In the genomic region with DNA sequence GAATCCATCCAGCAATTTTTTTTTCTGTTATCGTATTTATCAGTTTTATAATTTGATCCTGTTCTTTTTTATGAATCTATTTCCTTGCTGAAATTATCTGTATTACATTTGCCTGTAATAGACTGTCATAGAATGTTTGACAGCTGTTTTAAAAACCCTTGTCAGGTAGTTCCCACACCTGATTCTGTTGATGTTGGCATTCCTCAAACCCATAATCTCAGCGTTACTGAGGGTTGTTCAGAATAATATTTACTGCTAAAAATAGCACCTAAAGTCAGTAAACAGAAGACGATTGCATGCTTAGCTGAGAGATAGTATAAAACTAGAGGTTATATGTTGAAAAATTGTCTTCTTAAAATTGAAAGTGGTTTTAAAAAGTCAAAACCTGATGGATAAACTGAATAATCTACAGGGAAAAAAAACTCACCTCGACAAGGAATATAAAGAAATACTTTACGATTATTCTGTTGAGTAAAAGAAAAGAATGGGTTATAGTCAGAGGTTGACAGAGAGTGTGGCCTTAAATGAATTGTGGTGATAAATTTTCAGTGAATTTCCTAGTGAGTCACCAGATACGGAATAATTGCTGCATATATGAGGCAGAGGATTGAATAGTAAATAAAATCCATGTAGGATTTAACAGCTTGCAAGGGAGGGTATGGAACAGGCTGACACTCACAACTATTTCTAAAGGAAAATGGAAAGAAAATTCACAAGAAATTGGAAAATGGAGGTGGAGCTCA, we compare ENCODE assay signal across 21 cellular contexts.
DNase-seq lines count a peak whose midpoint lies in the region; ATAC-seq, FAIRE-seq and TF ChIP-seq lines count a peak whose summit lies in the region.
"Had no signal": no experiment of that assay in that cellular context is flagged by ENCODE, and none has a peak within 500 bp of the region (broad histone marks: within the 10 kb centered on the region; RNA-seq: fewer than 3 reads in every experiment).

No MANE protein-coding gene starts in this region.

- BruUV-seq in IMR-90 (replicated peaks; lab: Mats Ljungman, UMichigan) = no TSS peak

- H3K18ac ChIP-seq in IMR-90 (ENCODE audit: low read depth, low read length) = no peak overlapping the region; the same call in 1 of the 2 replicates

- TF ChIP-seq RAD21 in IMR-90 (IDR thresholded peaks at IDR 0.05; ENCODE audit: low read length) = no peak

- peak; percentile 73 for FAIRE-seq in astrocyte (lab: Jason Lieb, UNC)
- FAIRE-seq in pancreas (lab: Jason Lieb, UNC) = no peak
- FAIRE-seq: GM12878, GM18507 had no signal

- no peak overlapping the region for H3K14ac ChIP-seq in IMR-90 (replicated peaks; ENCODE audit: low read depth, low read length)

- H3K4ac ChIP-seq in IMR-90 (ENCODE audit: low read depth, low read length) = no peak overlapping the region

- H3K9me3 Mint-ChIP-seq in astrocyte (ENCODE audit: unreplicated experiment) = no peaks in the 10 kb centered on the region
- H3K9me3 Mint-ChIP-seq in naive thymus-derived CD4-positive, alpha-beta T cell = peaks cover 0 to 9% (median 1%) of the 10 kb centered on the region in 11 donors
- peaks cover 6% of the 10 kb centered on the region for H3K9me3 Mint-ChIP-seq in CD4-positive, alpha-beta T cell
- H3K9me3 Mint-ChIP-seq: H9 had no signal

- CTCF ChIA-PET in IMR-90 (lab: Yijun Ruan, JAX) = no interaction called here
- CTCF ChIA-PET in naive thymus-derived CD4-positive, alpha-beta T cell (lab: Charles Lee) = no interaction called here
- CTCF ChIA-PET in CD4-positive, alpha-beta T cell (lab: Charles Lee) = no interaction called here

- no peak overlapping the region for H3K4me3 ChIP-seq in IMR-90 (ENCODE audit: insufficient read depth, low read depth, low read length)
- H3K4me3 ChIP-seq in astrocyte (ENCODE audit: insufficient read depth, low read depth, low read length) = no peak overlapping the region
- H3K4me3 ChIP-seq in pancreas = no peak overlapping the region
- no peak overlapping the region for H3K4me3 ChIP-seq in naive thymus-derived CD4-positive, alpha-beta T cell (ENCODE audit: low read length)
- H3K4me3 ChIP-seq: GM12878 had no signal

- 0 out of 2 replicates have a peak overlapping the region, but pooled peaks have one; percentile 8 for H2BK20ac ChIP-seq in IMR-90 (ENCODE audit: low read depth, low read length)

- H4K8ac ChIP-seq in IMR-90 (ENCODE audit: low read depth in 2 of 2, low read length in 2 of 2) = 0 out of 4 replicates have a peak overlapping the region, but pooled peaks of 1 of the 2 experiments have one; percentile 44

- DNase-seq in NCI-H2029 treated with DMSO at 0.1 percent for 48 hours (lab: John Stamatoyannopoulos, UW) = peak; percentile 8
- no peak for DNase-seq in NCI-H2029 (lab: John Stamatoyannopoulos, UW)
- DNase-seq in IMR-90 = no peak
- peak; percentile 56 for DNase-seq in astrocyte (ENCODE audit: low read depth)
- no peak for DNase-seq in pancreas
- DNase-seq in naive thymus-derived CD4-positive, alpha-beta T cell = no peak
- DNase-seq in CD4-positive, alpha-beta T cell = no peak
- DNase-seq in NCI-H128 (lab: John Stamatoyannopoulos, UW; ENCODE audit: unreplicated experiment) = no peak
- DNase-seq: C1 segment of cervical spinal cord; COR-L47; H9; MV-4-11; NCI-H1436; NCI-H2081 treated with DMSO at 0.1 percent for 48 hours; NCI-H2227 treated with DMSO at 0.1 percent for 48 hours; NCI-H526; NK-92 treated with Interleukin-12 subunit alpha and Interleukin-12 subunit beta, amount 100 ng/mL, for 24 hours; SHP77 had no signal

- no peak overlapping the region for H2AK5ac ChIP-seq in IMR-90 (ENCODE audit: low read depth, low read length)

- no peak overlapping the region for H3K56ac ChIP-seq in IMR-90 (ENCODE audit: extremely low read depth, insufficient read depth, low read length)

- TF ChIP-seq POLR2A in IMR-90 (IDR thresholded peaks at IDR 0.05; ENCODE audit: low read depth, low read length) = no peak

- H3K9ac ChIP-seq in IMR-90 (ENCODE audit: low read depth, low read length) (no peak overlapping the region), astrocyte (ENCODE audit: low read length) (no peak overlapping the region)

- no peak overlapping the region for H3K23ac ChIP-seq in IMR-90 (ENCODE audit: low read depth, low read length)

- H3K27ac ChIP-seq in IMR-90 (ENCODE audit: insufficient read depth, low read length) (no peak overlapping the region), astrocyte (ENCODE audit: low read depth, low read length) (no peak overlapping the region), pancreas (no peak overlapping the region)
- no peak overlapping the region for H3K27ac ChIP-seq in naive thymus-derived CD4-positive, alpha-beta T cell (ENCODE audit: low read depth, low read length)
- no peak overlapping the region for H3K27ac ChIP-seq in CD4-positive, alpha-beta T cell (ENCODE audit: low read depth, low read length)
- H3K27ac ChIP-seq: 22Rv1 had no signal

- H3K9me3 ChIP-seq in IMR-90 (ENCODE audit: control insufficient read depth, insufficient read depth, low read length) = no peaks in the 10 kb centered on the region
- no peaks in the 10 kb centered on the region for H3K9me3 ChIP-seq in astrocyte (ENCODE audit: insufficient read depth, low read depth, low read length)
- no peaks in the 10 kb centered on the region for H3K9me3 ChIP-seq in pancreas
- H3K9me3 ChIP-seq in naive thymus-derived CD4-positive, alpha-beta T cell (ENCODE audit: control insufficient read depth in 2 of 3, low read length in 3 of 3) = no peaks in the 10 kb centered on the region
- H3K9me3 ChIP-seq in CD4-positive, alpha-beta T cell (ENCODE audit: control insufficient read depth, low read length) = no peaks in the 10 kb centered on the region

- no peak overlapping the region for H4K91ac ChIP-seq in IMR-90 (ENCODE audit: insufficient read depth, low read depth, low read length)

- H3K4me1 ChIP-seq in IMR-90 (ENCODE audit: control insufficient read depth, insufficient read depth, low read length) (no peaks in the 10 kb centered on the region; the same call in 1 of the 2 replicates), astrocyte (ENCODE audit: insufficient read depth, low read length) (peaks cover 18% of the 10 kb centered on the region), pancreas (peaks cover 0 to 8% (median 0%) of the 10 kb centered on the region in 3 donors)
- H3K4me1 ChIP-seq in naive thymus-derived CD4-positive, alpha-beta T cell (ENCODE audit: control insufficient read depth in 2 of 2, insufficient read depth in 2 of 2, low read length in 2 of 2) = no peaks in the 10 kb centered on the region

- H3K4me1 Mint-ChIP-seq in astrocyte (ENCODE audit: low read depth, unreplicated experiment) = peaks cover 16% of the 10 kb centered on the region
- H3K4me1 Mint-ChIP-seq in naive thymus-derived CD4-positive, alpha-beta T cell = peaks cover 0 to 2% (median 0%) of the 10 kb centered on the region in 7 donors
- no peaks in the 10 kb centered on the region for H3K4me1 Mint-ChIP-seq in CD4-positive, alpha-beta T cell (ENCODE audit: low read depth)

- no peak overlapping the region for H2BK5ac ChIP-seq in IMR-90 (ENCODE audit: low read depth, low read length, poor library complexity, severe bottlenecking)

- no peak overlapping the region for H3K27ac Mint-ChIP-seq in astrocyte (ENCODE audit: unreplicated experiment)
- no peak overlapping the region for H3K27ac Mint-ChIP-seq in naive thymus-derived CD4-positive, alpha-beta T cell
- no peak overlapping the region for H3K27ac Mint-ChIP-seq in CD4-positive, alpha-beta T cell
- H3K27ac Mint-ChIP-seq: H9 had no signal

- H3K36me3 Mint-ChIP-seq in astrocyte (ENCODE audit: low read depth, unreplicated experiment) = no peaks in the 10 kb centered on the region
- H3K36me3 Mint-ChIP-seq in naive thymus-derived CD4-positive, alpha-beta T cell = no peaks in the 10 kb centered on the region
- no peaks in the 10 kb centered on the region for H3K36me3 Mint-ChIP-seq in CD4-positive, alpha-beta T cell (ENCODE audit: low read depth)

- in situ Hi-C loops in IMR-90 (cut with MboI; ENCODE audit: low sequenced_read_pairs) = no loop called here

- no CpG with 5 or more reads among the region's 6 CpGs for WGBS in IMR-90 (ENCODE audit: extremely low coverage in 2 of 2, insufficient read length in 1 of 2), 2 experiments
- WGBS in pancreas, 2 donors = 40% methylated on average over 6 of the region's 6 CpGs

- H3K27me3 Mint-ChIP-seq in astrocyte (ENCODE audit: low read depth, unreplicated experiment) = peaks cover under 1% of the 10 kb centered on the region
- H3K27me3 Mint-ChIP-seq in naive thymus-derived CD4-positive, alpha-beta T cell = no peaks in the 10 kb centered on the region
- H3K27me3 Mint-ChIP-seq in CD4-positive, alpha-beta T cell = no peaks in the 10 kb centered on the region

- no peaks in the 10 kb centered on the region for H3K27me3 ChIP-seq in IMR-90 (ENCODE audit: control insufficient read depth, insufficient read depth, low read length)
- H3K27me3 ChIP-seq in astrocyte (ENCODE audit: insufficient read depth, low read length) = no peaks in the 10 kb centered on the region
- H3K27me3 ChIP-seq in pancreas = no peaks in the 10 kb centered on the region
- H3K27me3 ChIP-seq in naive thymus-derived CD4-positive, alpha-beta T cell (ENCODE audit: control insufficient read depth in 2 of 2, insufficient read depth in 2 of 2, low read length in 2 of 2) = no peaks in the 10 kb centered on the region
- H3K27me3 ChIP-seq in CD4-positive, alpha-beta T cell (ENCODE audit: control insufficient read depth, insufficient read depth, low read length) = no peaks in the 10 kb centered on the region

- TF ChIP-seq CTCF in IMR-90 (conservative IDR thresholded peaks at IDR 0.05; ENCODE audit: low read depth, low read length) = no peak
- no peak for TF ChIP-seq CTCF in astrocyte (IDR thresholded peaks at IDR 0.05; ENCODE audit: insufficient read depth, low read depth, low read length)
- TF ChIP-seq CTCF in pancreas (IDR thresholded peaks at IDR 0.05) = no peak
- no peak for TF ChIP-seq CTCF in CD4-positive, alpha-beta T cell (IDR thresholded peaks at IDR 0.05)

- no peaks in the 10 kb centered on the region for H3K79me2 ChIP-seq in astrocyte (ENCODE audit: insufficient read depth, low read length)

- no peak overlapping the region for H2AFZ ChIP-seq in IMR-90 (replicated peaks; ENCODE audit: low read length, poor library complexity)
- H2AFZ ChIP-seq in astrocyte (ENCODE audit: low read depth, low read length) = no peak overlapping the region

- no peak overlapping the region for H2AK9ac ChIP-seq in IMR-90 (replicated peaks; ENCODE audit: low read depth, low read length, poor library complexity)

- POLR2A ChIA-PET in IMR-90 (lab: Charles Lee; ENCODE audit: unreplicated experiment) = no interaction called here
- POLR2A ChIA-PET in naive thymus-derived CD4-positive, alpha-beta T cell (lab: Charles Lee) = no interaction called here
- POLR2A ChIA-PET in CD4-positive, alpha-beta T cell (lab: Charles Lee) = no interaction called here

- H3K79me1 ChIP-seq in IMR-90 (ENCODE audit: low read depth in 1 of 2, low read length in 2 of 2) = no peaks in the 10 kb centered on the region

- dilution Hi-C loops in IMR-90 (cut with HindIII; ENCODE audit: low sequenced_read_pairs, unreplicated experiment) = no loop called here

- H3K4me3 Mint-ChIP-seq in astrocyte (ENCODE audit: unreplicated experiment) = no peak overlapping the region
- H3K4me3 Mint-ChIP-seq in naive thymus-derived CD4-positive, alpha-beta T cell = no peak overlapping the region
- H3K4me3 Mint-ChIP-seq in CD4-positive, alpha-beta T cell = no peak overlapping the region
- H3K4me3 Mint-ChIP-seq: H9 had no signal

- intact Hi-C loops in IMR-90 (cut with micrococcal nuclease) = no loop called here
- intact Hi-C loops in pancreas (cut with DNase I) = no loop called here
- intact Hi-C loops in naive thymus-derived CD4-positive, alpha-beta T cell (cut with micrococcal nuclease) = no loop called here
- intact Hi-C loops in CD4-positive, alpha-beta T cell (cut with DNase I, micrococcal nuclease) = no loop called here

- ATAC-seq in IMR-90 (ENCODE audit: low read depth) = no peak
- peak in 3 of 4 donors; percentile 35 to 56 (median 47) for ATAC-seq in pancreas
- ATAC-seq in naive thymus-derived CD4-positive, alpha-beta T cell = no peak
- ATAC-seq in CD4-positive, alpha-beta T cell (ENCODE audit: poor library complexity) = no peak
- ATAC-seq: GM12878 had no signal

- no peak overlapping the region for H2BK120ac ChIP-seq in IMR-90 (ENCODE audit: low read depth, low read length)

- H2BK15ac ChIP-seq in IMR-90 (ENCODE audit: low read depth, low read length) = no peak overlapping the region

- H3K36me3 ChIP-seq in IMR-90 (ENCODE audit: control insufficient read depth, insufficient read depth, low read length) (no peaks in the 10 kb centered on the region), astrocyte (ENCODE audit: insufficient read depth, low read length) (no peaks in the 10 kb centered on the region), pancreas (no peaks in the 10 kb centered on the region)
- no peaks in the 10 kb centered on the region for H3K36me3 ChIP-seq in naive thymus-derived CD4-positive, alpha-beta T cell (ENCODE audit: control insufficient read depth in 2 of 3, insufficient read depth in 3 of 3, low read length in 3 of 3)

- no peaks in the 10 kb centered on the region; the same call in 1 of the 2 replicates for H3K9me1 ChIP-seq in IMR-90 (ENCODE audit: insufficient read depth, low read length)

- H3K4me2 ChIP-seq in IMR-90 (ENCODE audit: low read depth, low read length) (no peak overlapping the region), astrocyte (ENCODE audit: low read length) (peak overlapping the region; percentile 5)

- no peaks in the 10 kb centered on the region for H4K20me1 ChIP-seq in IMR-90 (ENCODE audit: insufficient read depth, low read length)
- no peaks in the 10 kb centered on the region for H4K20me1 ChIP-seq in astrocyte (ENCODE audit: insufficient read depth, low read length)

- no peak overlapping the region for H4K5ac ChIP-seq in IMR-90 (ENCODE audit: low read depth, low read length)

Comparison
In these comparisons a context has a peak if more than half of its experiments do, and no peak if none do; other contexts are left out.
1. DNase-seq: peak in NCI-H2029 treated with DMSO at 0.1 percent for 48 hours (single experiment) and astrocyte (single experiment); none in NCI-H2029 (single experiment), IMR-90 (single experiment), pancreas (0 of 6), naive thymus-derived CD4-positive, alpha-beta T cell (0 of 9), CD4-positive, alpha-beta T cell (0 of 10) and NCI-H128 (single experiment).
2. ATAC-seq: peak in pancreas (3 of 4); none in IMR-90 (single experiment), naive thymus-derived CD4-positive, alpha-beta T cell (single experiment) and CD4-positive, alpha-beta T cell (single experiment).